Comparison of ENCODE assay signal across 1 cellular context in the genomic region with DNA sequence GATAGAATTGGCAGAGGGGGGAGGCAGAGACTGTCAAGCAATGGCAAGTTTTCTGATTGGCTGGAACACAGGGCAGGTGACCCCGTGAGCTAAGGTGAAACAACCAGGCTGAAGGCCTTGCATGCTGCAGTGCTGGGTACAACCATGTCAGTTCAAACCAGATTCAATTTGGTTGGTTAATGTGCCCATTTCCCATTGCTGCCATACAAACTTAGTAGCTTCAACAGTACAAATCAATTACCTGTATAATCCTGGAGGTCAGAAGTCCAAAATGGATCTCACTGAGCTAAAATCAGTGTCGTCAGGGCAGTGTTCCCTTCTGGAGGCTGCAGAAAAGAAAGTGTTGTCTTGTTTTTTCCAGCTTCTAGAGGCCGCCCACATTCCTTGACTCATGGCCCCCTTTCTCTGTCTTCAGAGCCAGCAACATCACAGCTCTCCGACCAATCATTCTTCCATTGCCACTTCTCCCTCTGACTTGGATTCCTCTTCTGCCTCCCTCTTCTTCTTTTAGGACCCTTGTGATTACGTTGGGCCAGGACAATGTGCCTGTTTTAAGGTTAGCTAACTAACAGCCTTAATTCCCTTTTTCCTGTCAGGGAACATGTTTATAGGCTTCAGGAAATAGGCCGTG.
A peak's percentile ranks its signal among the peaks of the same experiment; 100 is the strongest.
TF ChIP-seq lines count a peak whose summit lies in the region.

No MANE protein-coding gene starts in this region.

TF ChIP-seq in liver, 16 proteins besides CTCF, POLR2A, EP300 and RAD21 (continued from another document):
- TF ChIP-seq REST (IDR thresholded peaks at IDR 0.05) = peak; percentile 25
- TF ChIP-seq, protein P1, sequence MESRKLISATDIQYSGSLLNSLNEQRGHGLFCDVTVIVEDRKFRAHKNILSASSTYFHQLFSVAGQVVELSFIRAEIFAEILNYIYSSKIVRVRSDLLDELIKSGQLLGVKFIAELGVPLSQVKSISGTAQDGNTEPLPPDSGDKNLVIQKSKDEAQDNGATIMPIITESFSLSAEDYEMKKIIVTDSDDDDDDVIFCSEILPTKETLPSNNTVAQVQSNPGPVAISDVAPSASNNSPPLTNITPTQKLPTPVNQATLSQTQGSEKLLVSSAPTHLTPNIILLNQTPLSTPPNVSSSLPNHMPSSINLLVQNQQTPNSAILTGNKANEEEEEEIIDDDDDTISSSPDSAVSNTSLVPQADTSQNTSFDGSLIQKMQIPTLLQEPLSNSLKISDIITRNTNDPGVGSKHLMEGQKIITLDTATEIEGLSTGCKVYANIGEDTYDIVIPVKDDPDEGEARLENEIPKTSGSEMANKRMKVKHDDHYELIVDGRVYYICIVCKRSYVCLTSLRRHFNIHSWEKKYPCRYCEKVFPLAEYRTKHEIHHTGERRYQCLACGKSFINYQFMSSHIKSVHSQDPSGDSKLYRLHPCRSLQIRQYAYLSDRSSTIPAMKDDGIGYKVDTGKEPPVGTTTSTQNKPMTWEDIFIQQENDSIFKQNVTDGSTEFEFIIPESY (IDR thresholded peaks at IDR 0.05) = peak; percentile 24
- TF ChIP-seq FOXA2 (IDR thresholded peaks at IDR 0.05) = no peak
- TF ChIP-seq HNF4A (conservative IDR thresholded peaks at IDR 0.05) = peak; percentile 76 to 82
- TF ChIP-seq, protein P2, sequence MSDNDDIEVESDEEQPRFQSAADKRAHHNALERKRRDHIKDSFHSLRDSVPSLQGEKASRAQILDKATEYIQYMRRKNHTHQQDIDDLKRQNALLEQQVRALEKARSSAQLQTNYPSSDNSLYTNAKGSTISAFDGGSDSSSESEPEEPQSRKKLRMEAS (IDR thresholded peaks at IDR 0.05) = peak; percentile 81
- peak; percentile 76 for TF ChIP-seq RXRA (IDR thresholded peaks at IDR 0.05)
- peak; percentile 66 for TF ChIP-seq SP1 (IDR thresholded peaks at IDR 0.05)
- no peak for TF ChIP-seq NR2F2 (IDR thresholded peaks at IDR 0.05)
- peak in 1 of 2 donors; percentile 34 for TF ChIP-seq JUND (IDR thresholded peaks at IDR 0.05)
- peak; percentile 26 for TF ChIP-seq HNF4G (IDR thresholded peaks at IDR 0.05)
- no peak for TF ChIP-seq FOXA1 (IDR thresholded peaks at IDR 0.05)
- TF ChIP-seq, protein P3, sequence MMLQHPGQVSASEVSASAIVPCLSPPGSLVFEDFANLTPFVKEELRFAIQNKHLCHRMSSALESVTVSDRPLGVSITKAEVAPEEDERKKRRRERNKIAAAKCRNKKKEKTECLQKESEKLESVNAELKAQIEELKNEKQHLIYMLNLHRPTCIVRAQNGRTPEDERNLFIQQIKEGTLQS (IDR thresholded peaks at IDR 0.05) = no peak
- TF ChIP-seq YY1 (IDR thresholded peaks at IDR 0.05) = peak; percentile 74
- no peak for TF ChIP-seq GABPA (IDR thresholded peaks at IDR 0.05 in 1 of 2, conservative IDR thresholded peaks at IDR 0.05 in 1 of 2)
- TF ChIP-seq EGR1 (IDR thresholded peaks at IDR 0.05; ENCODE audit: low read depth in 2 of 2) = no peak
